Comparison of ENCODE assay signal across 14 cellular contexts in the genomic region with DNA sequence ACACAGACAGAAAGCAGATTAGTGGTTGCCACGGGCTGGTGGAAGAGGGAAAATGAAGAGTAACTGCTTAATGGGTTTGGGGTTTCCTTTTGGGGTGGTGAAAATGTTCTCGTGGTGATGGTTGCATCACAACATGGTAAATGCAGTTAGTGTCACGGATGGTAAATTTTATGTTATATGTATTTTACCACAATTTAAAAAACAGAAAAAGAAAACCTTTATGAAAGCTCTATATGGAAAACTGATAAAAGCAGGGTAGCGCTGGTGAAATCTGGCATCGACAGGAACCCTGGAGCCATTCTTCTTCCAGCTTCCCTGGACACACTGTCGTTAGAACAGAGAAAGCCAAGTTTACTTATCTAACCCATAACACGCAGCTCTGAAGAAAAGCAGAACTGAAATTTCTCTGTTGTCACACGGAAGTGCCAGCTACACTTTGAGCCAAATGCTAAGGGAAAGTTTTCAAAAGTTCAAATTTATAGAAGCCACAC.
DNase-seq lines count a peak whose midpoint lies in the region; ATAC-seq, FAIRE-seq and TF ChIP-seq lines count a peak whose summit lies in the region.
"Had no signal": no experiment of that assay in that cellular context is flagged by ENCODE, and none has a peak within 500 bp of the region (broad histone marks: within the 10 kb centered on the region; RNA-seq: fewer than 3 reads in every experiment).

No MANE protein-coding gene starts in this region.

- peaks cover 13% of the 10 kb centered on the region; the same call in 1 of the 2 replicates for H3K27me3 ChIP-seq in MM.1S (replicated peaks; ENCODE audit: insufficient read depth, low read length)
- H3K27me3 ChIP-seq: esophagus squamous epithelium had no signal

- no peaks in the 10 kb centered on the region for H3K9me3 Mint-ChIP-seq in activated CD8-positive, alpha-beta T cell treated with anti-CD3 and anti-CD28 coated beads, Interleukin-2, amount 10 ng/mL, durations not matched to agents 7 days and 5 days (ENCODE audit: insufficient read depth)
- H3K9me3 Mint-ChIP-seq: type B pancreatic cell had no signal

- peaks cover under 1% of the 10 kb centered on the region for H3K4me1 Mint-ChIP-seq in activated CD8-positive, alpha-beta T cell treated with anti-CD3 and anti-CD28 coated beads, Interleukin-2, amount 10 ng/mL, durations not matched to agents 7 days and 5 days (ENCODE audit: low read depth)

- no peaks in the 10 kb centered on the region for H3F3A ChIP-seq in MM.1S (ENCODE audit: insufficient read depth, low read length)

- H3K4me2 ChIP-seq in MM.1S (ENCODE audit: low read depth, low read length), result peak overlapping the region; percentile 31; the same call in 1 of the 2 replicates

- no peaks in the 10 kb centered on the region for H3K36me3 Mint-ChIP-seq in activated CD8-positive, alpha-beta T cell treated with anti-CD3 and anti-CD28 coated beads, Interleukin-2, amount 10 ng/mL, durations not matched to agents 7 days and 5 days (ENCODE audit: low read depth)
- H3K36me3 Mint-ChIP-seq: type B pancreatic cell had no signal

- H3K9me3 ChIP-seq in MM.1S (replicated peaks; ENCODE audit: insufficient read depth, low read length), result no peaks in the 10 kb centered on the region
- H3K9me3 ChIP-seq: esophagus squamous epithelium had no signal

- POLR2A ChIA-PET in activated CD8-positive, alpha-beta T cell treated with anti-CD3 and anti-CD28 coated beads, Interleukin-2, amount 10 ng/mL, durations not matched to agents 7 days and 5 days (lab: Charles Lee), result no interaction called here

- no peak overlapping the region for H3K27ac Mint-ChIP-seq in activated CD8-positive, alpha-beta T cell treated with anti-CD3 and anti-CD28 coated beads, Interleukin-2, amount 10 ng/mL, durations not matched to agents 7 days and 5 days
- H3K27ac Mint-ChIP-seq: type B pancreatic cell had no signal

- H2AFZ ChIP-seq in MM.1S (ENCODE audit: low read length), result no peak overlapping the region

- no peaks in the 10 kb centered on the region for H3K9me2 ChIP-seq in MM.1S (replicated peaks; ENCODE audit: insufficient read depth, low read length)

- no peaks in the 10 kb centered on the region for H3K79me2 ChIP-seq in MM.1S (ENCODE audit: low read length)

- H3K27ac ChIP-seq in MM.1S (ENCODE audit: low read length), result no peak overlapping the region
- H3K27ac ChIP-seq: esophagus squamous epithelium had no signal

- H3K4me3 ChIP-seq in MM.1S (ENCODE audit: low read length), result no peak overlapping the region
- H3K4me3 ChIP-seq: esophagus squamous epithelium had no signal

- peaks cover 16% of the 10 kb centered on the region for H3K4me1 ChIP-seq in MM.1S (ENCODE audit: low read length)

- H3K27me3 Mint-ChIP-seq in activated CD8-positive, alpha-beta T cell treated with anti-CD3 and anti-CD28 coated beads, Interleukin-2, amount 10 ng/mL, durations not matched to agents 7 days and 5 days (ENCODE audit: low read depth), result peaks cover 45% of the 10 kb centered on the region

- TF ChIP-seq CTCF in MM.1S (IDR thresholded peaks at IDR 0.05; ENCODE audit: low read length), result no peak

- no peaks in the 10 kb centered on the region for H4K20me1 ChIP-seq in MM.1S (ENCODE audit: insufficient read depth, low read length)

- ATAC-seq in HG02798 (IDR thresholded peaks at IDR 0.05; ENCODE audit: poor library complexity, unreplicated experiment), result peak; percentile 79
- ATAC-seq in activated CD8-positive, alpha-beta T cell treated with anti-CD3 and anti-CD28 coated beads, Interleukin-2, amount 10 ng/mL, durations not matched to agents 7 days and 5 days, result no peak

- no peak overlapping the region for H3K4me3 Mint-ChIP-seq in activated CD8-positive, alpha-beta T cell treated with anti-CD3 and anti-CD28 coated beads, Interleukin-2, amount 10 ng/mL, durations not matched to agents 7 days and 5 days
- H3K4me3 Mint-ChIP-seq: type B pancreatic cell had no signal

- H3K36me3 ChIP-seq in MM.1S (replicated peaks; ENCODE audit: insufficient read depth, low read length), result no peaks in the 10 kb centered on the region
- H3K36me3 ChIP-seq: esophagus squamous epithelium had no signal

- H3K9ac ChIP-seq in MM.1S (ENCODE audit: low read length), result no peak overlapping the region

- CTCF ChIA-PET in activated CD8-positive, alpha-beta T cell treated with anti-CD3 and anti-CD28 coated beads, Interleukin-2, amount 10 ng/mL, durations not matched to agents 7 days and 5 days (lab: Charles Lee), result no interaction called here

- no peak for DNase-seq in GM19239 (ENCODE audit: insufficient read length, low spot score)
- peak; percentile 45 for DNase-seq in MM.1S
- DNase-seq in pons (ENCODE audit: low spot score), result peak; percentile 57
- DNase-seq in activated CD8-positive, alpha-beta T cell treated with anti-CD3 and anti-CD28 coated beads, Interleukin-2, amount 10 ng/mL, durations not matched to agents 7 days and 5 days, result no peak
- no peak for DNase-seq in cerebellar cortex (ENCODE audit: low spot score)
- no peak for DNase-seq in NCI-H524 treated with DMSO at 0.1 percent for 48 hours (lab: John Stamatoyannopoulos, UW)
- DNase-seq: activated CD4-positive, CD25-positive, alpha-beta regulatory T cell; amygdala; EL; esophagus squamous epithelium; NCI-H82; stimulated activated CD4-positive, alpha-beta T cell treated with anti-CD3 and anti-CD28 coated beads, Interleukin-15, amount 100 ng/mL, for 24 hours had no signal

- peak; percentile 31 for FAIRE-seq in GM19239 (lab: Jason Lieb, UNC)

Comparison
In these comparisons a context has a peak if more than half of its experiments do, and no peak if none do; other contexts are left out.
1. DNase-seq: peak in MM.1S (single experiment) and pons (single experiment); none in GM19239 (single experiment), activated CD8-positive, alpha-beta T cell treated with anti-CD3 and anti-CD28 coated beads, Interleukin-2, amount 10 ng/mL, durations not matched to agents 7 days and 5 days (single experiment), cerebellar cortex (single experiment) and NCI-H524 treated with DMSO at 0.1 percent for 48 hours (single experiment).